In the genomic region with DNA sequence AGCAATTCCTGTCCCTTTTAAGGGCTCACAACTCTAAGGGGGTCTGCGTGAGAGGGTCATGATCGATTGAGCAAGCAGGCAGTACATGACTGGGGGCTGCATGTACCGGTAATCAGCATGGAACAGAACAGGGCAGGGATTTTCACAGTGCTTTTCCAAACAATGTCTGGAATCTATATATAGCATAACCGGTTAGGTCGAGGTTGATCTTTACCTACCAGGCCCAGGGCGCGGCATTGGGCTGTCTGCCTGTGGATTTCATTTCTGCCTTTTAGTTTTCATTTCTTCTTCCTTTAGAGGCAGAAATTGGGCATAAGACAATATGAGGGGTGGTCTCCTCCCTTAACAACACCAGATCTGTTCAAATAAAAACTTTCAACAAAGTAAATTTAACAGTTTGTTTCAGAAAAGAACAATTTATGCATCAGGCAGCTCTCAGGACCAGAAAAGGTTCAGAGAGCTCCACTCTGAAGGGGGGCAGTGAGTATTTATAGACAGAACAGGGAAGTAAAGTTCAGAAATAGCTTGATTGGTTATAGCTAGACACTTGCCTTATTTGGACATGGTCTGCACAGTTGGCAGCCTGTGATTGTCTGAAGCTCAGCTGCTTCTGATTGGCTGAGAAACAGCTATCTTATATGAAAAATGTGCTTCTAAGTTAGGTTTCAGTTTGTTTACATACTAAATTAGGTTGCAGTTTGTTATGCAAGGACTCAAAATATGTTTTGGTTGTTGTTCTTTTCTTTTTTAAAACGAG, we compare ENCODE assay signal across 8 cellular contexts. TPM values are rescaled to one million over a fixed set of nuclear protein-coding genes. Genes with fewer than 3 reads are reported as not detected.
DNase-seq lines count a peak whose midpoint lies in the region; ATAC-seq and TF ChIP-seq lines count a peak whose summit lies in the region.

No MANE protein-coding gene starts in this region.

- peak; percentile 54 for ATAC-seq in GM21423 (IDR thresholded peaks at IDR 0.05; ENCODE audit: unreplicated experiment)

- no peak for TF ChIP-seq CTCF in 22Rv1 (IDR thresholded peaks at IDR 0.05)
- no peak for TF ChIP-seq CTCF in fibroblast of mammary gland (conservative IDR thresholded peaks at IDR 0.05; ENCODE audit: control insufficient read depth, insufficient read depth, low read depth, low read length)

- DNase-seq in LHCN-M2 (ENCODE audit: low read depth) (peak; percentile 31), fibroblast of mammary gland (ENCODE audit: low read depth) (peak; percentile 43), inferior parietal cortex (ENCODE audit: extremely low spot score) (no peak), NCI-H69 (lab: John Stamatoyannopoulos, UW) (no peak), NCI-H146 treated with DMSO at 0.1 percent for 48 hours (lab: John Stamatoyannopoulos, UW; ENCODE audit: unreplicated experiment) (no peak), NK-92 (lab: John Stamatoyannopoulos, UW; ENCODE audit: unreplicated experiment) (no peak)

- H3K27ac ChIP-seq in 22Rv1 = peak overlapping the region; percentile 75

- H3K4me3 ChIP-seq in fibroblast of mammary gland (ENCODE audit: control insufficient read depth, low read depth, low read length) = no peak overlapping the region

RNA-seq across cellular contexts. Expression of a gene that starts 17.2 kb away (rescaled TPM):
- total RNA-seq in LHCN-M2 (2014; rRNA removed) = 22.7 and 25.3 TPM in 2 replicates
- polyA plus RNA-seq in LHCN-M2 (2012) = 25.6 TPM

RNA-seq across cellular contexts. Expression of a gene that starts 36.4 kb away (rescaled TPM):
- total RNA-seq in LHCN-M2 (2014; rRNA removed) = 7.7 and 8.3 TPM in 2 replicates
- polyA plus RNA-seq in LHCN-M2 (2012) = 10.2 TPM

Comparison
In these comparisons a context has a peak if more than half of its experiments do, and no peak if none do; other contexts are left out.
1. DNase-seq: peak in LHCN-M2 (single experiment) and fibroblast of mammary gland (single experiment); none in inferior parietal cortex (single experiment), NCI-H69 (single experiment), NCI-H146 treated with DMSO at 0.1 percent for 48 hours (single experiment) and NK-92 (single experiment).